15 cellular contexts compared by ENCODE assay signal in genomic region chr4:5158391-5158770, GRCh38.
"Had no signal": no experiment of that assay in that cellular context is flagged by ENCODE, and none has a peak within 500 bp of the region (broad histone marks: within the 10 kb centered on the region; RNA-seq: fewer than 3 reads in every experiment).

No MANE protein-coding gene starts in this region.

- H3K79me2 ChIP-seq: parathyroid adenoma had no signal

- H3K27ac Mint-ChIP-seq: activated B cell treated with CpG ODN at 0.5 μM for 24 hours; activated naive CD8-positive, alpha-beta T cell treated with anti-CD3 and anti-CD28 coated beads, Interleukin-2, amount 10 ng/mL, durations not matched to agents 7 days and 5 days; naive B cell; stimulated activated effector memory CD8-positive, alpha-beta T cell treated with anti-CD3 and anti-CD28 coated beads, Interleukin-12 subunit alpha, Interleukin-12 subunit beta, amount 100 ng/mL, for 72 hours had no signal

- H3K9ac ChIP-seq: parathyroid adenoma had no signal

- H3K4me1 ChIP-seq: parathyroid adenoma had no signal

- ATAC-seq: left lobe of liver; stimulated activated effector memory CD8-positive, alpha-beta T cell treated with anti-CD3 and anti-CD28 coated beads, Interleukin-12 subunit alpha, Interleukin-12 subunit beta, amount 100 ng/mL, for 72 hours had no signal

- DNase-seq: activated B cell treated with CpG ODN at 0.5 μM for 24 hours; activated CD4-positive, alpha-beta T cell treated with anti-CD3 and anti-CD28 coated beads, Interleukin-2, amount 50 U/mL, for 1 hour; activated CD8-positive, alpha-beta memory T cell treated with anti-CD3 and anti-CD28 coated beads for 24 hours; activated gamma-delta T cell treated with Interleukin-2 at 50 U/mL for 16 hours; activated naive CD8-positive, alpha-beta T cell treated with anti-CD3 and anti-CD28 coated beads, Interleukin-2, amount 10 ng/mL, durations not matched to agents 7 days and 5 days; effector memory CD4-positive, alpha-beta T cell; foreskin fibroblast; hippocampal formation; mammary epithelial cell; naive B cell; stimulated activated CD4-positive, alpha-beta T cell treated with anti-CD3 and anti-CD28 coated beads, Interleukin-12 subunit alpha, Interleukin-12 subunit beta, amount 100 ng/mL, for 4 hours; stimulated activated CD4-positive, alpha-beta T cell treated with anti-CD3 and anti-CD28 coated beads, Interleukin-2, amount 100 ng/mL, for 24 hours had no signal

- H3K4me3 Mint-ChIP-seq: activated B cell treated with CpG ODN at 0.5 μM for 24 hours; activated naive CD8-positive, alpha-beta T cell treated with anti-CD3 and anti-CD28 coated beads, Interleukin-2, amount 10 ng/mL, durations not matched to agents 7 days and 5 days; naive B cell; stimulated activated effector memory CD8-positive, alpha-beta T cell treated with anti-CD3 and anti-CD28 coated beads, Interleukin-12 subunit alpha, Interleukin-12 subunit beta, amount 100 ng/mL, for 72 hours had no signal

- H3K27ac ChIP-seq: parathyroid adenoma had no signal

- H3K27me3 Mint-ChIP-seq: activated naive CD8-positive, alpha-beta T cell treated with anti-CD3 and anti-CD28 coated beads, Interleukin-2, amount 10 ng/mL, durations not matched to agents 7 days and 5 days had no signal

- H3K36me3 Mint-ChIP-seq: activated naive CD8-positive, alpha-beta T cell treated with anti-CD3 and anti-CD28 coated beads, Interleukin-2, amount 10 ng/mL, durations not matched to agents 7 days and 5 days; naive B cell; stimulated activated effector memory CD8-positive, alpha-beta T cell treated with anti-CD3 and anti-CD28 coated beads, Interleukin-12 subunit alpha, Interleukin-12 subunit beta, amount 100 ng/mL, for 72 hours had no signal

- H3K4me1 Mint-ChIP-seq: activated B cell treated with CpG ODN at 0.5 μM for 24 hours; activated naive CD8-positive, alpha-beta T cell treated with anti-CD3 and anti-CD28 coated beads, Interleukin-2, amount 10 ng/mL, durations not matched to agents 7 days and 5 days; naive B cell; stimulated activated effector memory CD8-positive, alpha-beta T cell treated with anti-CD3 and anti-CD28 coated beads, Interleukin-12 subunit alpha, Interleukin-12 subunit beta, amount 100 ng/mL, for 72 hours had no signal

- H3K9me3 Mint-ChIP-seq: activated B cell treated with CpG ODN at 0.5 μM for 24 hours; activated naive CD8-positive, alpha-beta T cell treated with anti-CD3 and anti-CD28 coated beads, Interleukin-2, amount 10 ng/mL, durations not matched to agents 7 days and 5 days had no signal

- H2AFZ ChIP-seq: parathyroid adenoma had no signal
